In genomic region chr10:31101123-31101522, GRCh38 we compare ENCODE assay signal across 8 cellular contexts.
DNase-seq lines count a peak whose midpoint lies in the region; ATAC-seq, FAIRE-seq and TF ChIP-seq lines count a peak whose summit lies in the region.

No MANE protein-coding gene starts in this region.

- TF ChIP-seq CTCF in CD8-positive, alpha-beta T cell (IDR thresholded peaks at IDR 0.05) = no peak
- no peak for TF ChIP-seq CTCF in ascending aorta (IDR thresholded peaks at IDR 0.05)
- no peak for TF ChIP-seq CTCF in HepG2 (CRISPR knock-in tag; IDR thresholded peaks at IDR 0.05)
- TF ChIP-seq CTCF in glutamatergic neuron (IDR thresholded peaks at IDR 0.05; ENCODE audit: partially characterized antibody, unreplicated experiment) = no peak

- no peak overlapping the region for H3K4me3 Mint-ChIP-seq in CD8-positive, alpha-beta T cell
- no peak overlapping the region for H3K4me3 Mint-ChIP-seq in glutamatergic neuron (ENCODE audit: unreplicated experiment)

- H3K4me1 ChIP-seq in CD8-positive, alpha-beta T cell (ENCODE audit: insufficient read depth, low read length) = no peaks in the 10 kb centered on the region
- H3K4me1 ChIP-seq in ascending aorta = peaks cover 0 to 8% of the 10 kb centered on the region in 2 donors
- H3K4me1 ChIP-seq in HepG2 (ENCODE audit: insufficient read depth, low read length) = no peaks in the 10 kb centered on the region

- no peaks in the 10 kb centered on the region for H4K20me1 ChIP-seq in HepG2 (ENCODE audit: insufficient read depth, low read length)

- H3K27ac ChIP-seq in CD8-positive, alpha-beta T cell (ENCODE audit: low read depth, low read length) = no peak overlapping the region
- H3K27ac ChIP-seq in ascending aorta (peak overlapping the region; percentile 22 to 52), HepG2 (ENCODE audit: extremely low read length, insufficient read depth, low read length) (no peak overlapping the region)

- no TSS peak for BruUV-seq in HepG2 (replicated peaks; lab: Mats Ljungman, UMichigan)

- TF ChIP-seq EP300 in HepG2 (IDR thresholded peaks at IDR 0.05; ENCODE audit: low read depth in 2 of 2, low read length in 2 of 2) = no peak
- TF ChIP-seq EP300 in HepG2 (CRISPR knock-in tag; IDR thresholded peaks at IDR 0.05; ENCODE audit: borderline replicate concordance) = no peak

- H3K4me2 ChIP-seq in HepG2 (ENCODE audit: low read depth, low read length) = no peak overlapping the region

- H3K79me2 ChIP-seq in HepG2 (ENCODE audit: insufficient read depth, low read length) = no peaks in the 10 kb centered on the region

- 13% methylated on average over 3 of the region's 4 CpGs for WGBS in HepG2 (ENCODE audit: low lambda C conversion rate)

- in situ Hi-C loops in HepG2 (cut with HindIII; ENCODE audit: extremely low pct_ligation_motif_present, low pct_unique_long_range_greater_than_20kb) = no loop called here

- no peaks in the 10 kb centered on the region for H3K9me3 Mint-ChIP-seq in CD8-positive, alpha-beta T cell
- H3K9me3 Mint-ChIP-seq in glutamatergic neuron (ENCODE audit: unreplicated experiment) = peaks cover 9% of the 10 kb centered on the region

- peaks cover 9% of the 10 kb centered on the region for H3K4me1 Mint-ChIP-seq in CD8-positive, alpha-beta T cell (ENCODE audit: low read depth)
- H3K4me1 Mint-ChIP-seq in glutamatergic neuron (ENCODE audit: low read depth, unreplicated experiment) = peaks cover 31% of the 10 kb centered on the region

- no peaks in the 10 kb centered on the region for H3K27me3 Mint-ChIP-seq in CD8-positive, alpha-beta T cell (ENCODE audit: low read depth)
- H3K27me3 Mint-ChIP-seq in glutamatergic neuron (ENCODE audit: unreplicated experiment) = peaks cover 11% of the 10 kb centered on the region

- TF ChIP-seq POLR2A in H54 (IDR thresholded peaks at IDR 0.05; ENCODE audit: low read depth, low read length) (no peak), HepG2 (IDR thresholded peaks at IDR 0.05; ENCODE audit: insufficient read depth in 1 of 2, low read depth in 2 of 2, low read length in 2 of 2) (no peak)

- CTCF ChIA-PET in CD8-positive, alpha-beta T cell (lab: Charles Lee) = interaction anchor here (0.7 to 2.3 kb wide), 2 partner anchors 17 to 35 kb away, joined by 3 to 6 read pairs; no protein-coding TSS in a partner anchor
- CTCF ChIA-PET in HepG2 (lab: Yijun Ruan, JAX; ENCODE audit: low intra/inter-chr PET ratio, low total read pairs) = no interaction called here

- no peak overlapping the region for H3K27ac Mint-ChIP-seq in CD8-positive, alpha-beta T cell
- no peak overlapping the region for H3K27ac Mint-ChIP-seq in glutamatergic neuron (ENCODE audit: unreplicated experiment)

- H3K27me3 ChIP-seq in CD8-positive, alpha-beta T cell (ENCODE audit: insufficient read depth, low read length) = no peaks in the 10 kb centered on the region
- H3K27me3 ChIP-seq in ascending aorta = no peaks in the 10 kb centered on the region
- peaks cover 0 to 15% of the 10 kb centered on the region in 2 experiments for H3K27me3 ChIP-seq in HepG2 (ENCODE audit: control insufficient read depth in 1 of 2, insufficient read depth in 2 of 2, low read length in 2 of 2)

- ATAC-seq in CD8-positive, alpha-beta T cell = peak; percentile 75
- ATAC-seq in GM21526 (IDR thresholded peaks at IDR 0.05; ENCODE audit: low FRiP score, unreplicated experiment) (no peak), HepG2 (no peak)

- no peak for TF ChIP-seq RAD21 in HepG2 (CRISPR knock-in tag; IDR thresholded peaks at IDR 0.05)

- H3K9ac ChIP-seq in HepG2 (ENCODE audit: insufficient read depth, low read depth, low read length) = no peak overlapping the region

- no peak overlapping the region for H3K4me3 ChIP-seq in CD8-positive, alpha-beta T cell (ENCODE audit: low read depth, low read length)
- no peak overlapping the region for H3K4me3 ChIP-seq in ascending aorta
- H3K4me3 ChIP-seq in HepG2 (replicated peaks in 1 of 3; ENCODE audit: insufficient read depth in 1 of 3, low read depth in 2 of 3, low read length in 3 of 3) = no peak overlapping the region

- H3K9me3 ChIP-seq in CD8-positive, alpha-beta T cell (ENCODE audit: low read length) = no peaks in the 10 kb centered on the region
- no peaks in the 10 kb centered on the region for H3K9me3 ChIP-seq in ascending aorta
- H3K9me3 ChIP-seq in HepG2 (ENCODE audit: low read length) = no peaks in the 10 kb centered on the region

- H2AFZ ChIP-seq in HepG2 (ENCODE audit: low read length) = no peak overlapping the region

- FAIRE-seq in H54 (lab: Jason Lieb, UNC) = peak; percentile 87
- no peak for FAIRE-seq in HepG2 (lab: Jason Lieb, UNC)

- H3K36me3 ChIP-seq in CD8-positive, alpha-beta T cell (ENCODE audit: insufficient read depth, low read length) = no peaks in the 10 kb centered on the region
- no peaks in the 10 kb centered on the region for H3K36me3 ChIP-seq in ascending aorta
- H3K36me3 ChIP-seq in HepG2 (replicated peaks in 1 of 2; ENCODE audit: control insufficient read depth in 1 of 2, insufficient read depth in 2 of 2, low read length in 2 of 2) = no peaks in the 10 kb centered on the region

- POLR2A ChIA-PET in CD8-positive, alpha-beta T cell (lab: Charles Lee) = no interaction called here
- POLR2A ChIA-PET in HepG2 (lab: Yijun Ruan, JAX) = no interaction called here

- DNase-seq in CD8-positive, alpha-beta T cell = peak in 5 of 7 experiments; percentile 7 to 55 (median 39)
- DNase-seq in H54 (ENCODE audit: insufficient read length, low spot score) (peak; percentile 69), RKO (ENCODE audit: low spot score) (peak; percentile 72), ascending aorta (ENCODE audit: low spot score in 2 of 2) (peak; percentile 25 to 73), HepG2 (ENCODE audit: low spot score) (no peak), glutamatergic neuron (no peak)
- peak; percentile 43 to 57 for DNase-seq in stimulated activated CD4-positive, alpha-beta T cell treated with anti-CD3 and anti-CD28 coated beads, Interleukin-12 subunit alpha, Interleukin-12 subunit beta, amount 100 ng/mL, for 24 hours (ENCODE audit: low read depth in 2 of 2)

- intact Hi-C loops in CD8-positive, alpha-beta T cell (cut with DNase I, micrococcal nuclease) = no loop called here
- intact Hi-C loops in ascending aorta (cut with DNase I) (no loop called here), HepG2 (cut with micrococcal nuclease; ENCODE audit: unreplicated experiment) (no loop called here)

- H3K36me3 Mint-ChIP-seq in CD8-positive, alpha-beta T cell = no peaks in the 10 kb centered on the region
- H3K36me3 Mint-ChIP-seq in glutamatergic neuron (ENCODE audit: unreplicated experiment) = no peaks in the 10 kb centered on the region

TF ChIP-seq in HepG2, 621 proteins besides CTCF, POLR2A, EP300 and RAD21 (continues in another document):
- no peak for TF ChIP-seq ZNF510 (CRISPR knock-in tag; IDR thresholded peaks at IDR 0.05; ENCODE audit: low read depth)
- TF ChIP-seq, protein P1, sequence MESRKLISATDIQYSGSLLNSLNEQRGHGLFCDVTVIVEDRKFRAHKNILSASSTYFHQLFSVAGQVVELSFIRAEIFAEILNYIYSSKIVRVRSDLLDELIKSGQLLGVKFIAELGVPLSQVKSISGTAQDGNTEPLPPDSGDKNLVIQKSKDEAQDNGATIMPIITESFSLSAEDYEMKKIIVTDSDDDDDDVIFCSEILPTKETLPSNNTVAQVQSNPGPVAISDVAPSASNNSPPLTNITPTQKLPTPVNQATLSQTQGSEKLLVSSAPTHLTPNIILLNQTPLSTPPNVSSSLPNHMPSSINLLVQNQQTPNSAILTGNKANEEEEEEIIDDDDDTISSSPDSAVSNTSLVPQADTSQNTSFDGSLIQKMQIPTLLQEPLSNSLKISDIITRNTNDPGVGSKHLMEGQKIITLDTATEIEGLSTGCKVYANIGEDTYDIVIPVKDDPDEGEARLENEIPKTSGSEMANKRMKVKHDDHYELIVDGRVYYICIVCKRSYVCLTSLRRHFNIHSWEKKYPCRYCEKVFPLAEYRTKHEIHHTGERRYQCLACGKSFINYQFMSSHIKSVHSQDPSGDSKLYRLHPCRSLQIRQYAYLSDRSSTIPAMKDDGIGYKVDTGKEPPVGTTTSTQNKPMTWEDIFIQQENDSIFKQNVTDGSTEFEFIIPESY (CRISPR knock-in tag; IDR thresholded peaks at IDR 0.05) = no peak
- TF ChIP-seq IRF1 (CRISPR knock-in tag; IDR thresholded peaks at IDR 0.05; ENCODE audit: low read depth) = no peak
- TF ChIP-seq ZNF75D (CRISPR knock-in tag; IDR thresholded peaks at IDR 0.05; ENCODE audit: borderline replicate concordance) = no peak
- TF ChIP-seq CC2D1A (CRISPR knock-in tag; IDR thresholded peaks at IDR 0.05) = no peak
- TF ChIP-seq PHF8 (CRISPR knock-in tag; IDR thresholded peaks at IDR 0.05) = no peak
- no peak for TF ChIP-seq ZNF652 (CRISPR knock-in tag; IDR thresholded peaks at IDR 0.05; ENCODE audit: borderline replicate concordance, low read depth)
- TF ChIP-seq CHD2 (IDR thresholded peaks at IDR 0.05; ENCODE audit: low read depth, low read length) = no peak
- no peak for TF ChIP-seq ZBTB46 (CRISPR knock-in tag; IDR thresholded peaks at IDR 0.05; ENCODE audit: borderline replicate concordance)
- TF ChIP-seq POLR2G (IDR thresholded peaks at IDR 0.05; ENCODE audit: low read depth, low read length) = no peak
- no peak for TF ChIP-seq CENPX (CRISPR knock-in tag; IDR thresholded peaks at IDR 0.05)
- TF ChIP-seq ZNF367 (CRISPR knock-in tag; IDR thresholded peaks at IDR 0.05; ENCODE audit: borderline replicate concordance) = no peak
- TF ChIP-seq ELF1 (CRISPR knock-in tag; IDR thresholded peaks at IDR 0.05) = no peak
- TF ChIP-seq ZNF891 (CRISPR knock-in tag; IDR thresholded peaks at IDR 0.05) = no peak
- no peak for TF ChIP-seq TEAD2 (CRISPR knock-in tag; IDR thresholded peaks at IDR 0.05)
- no peak for TF ChIP-seq MIXL1 (CRISPR knock-in tag; IDR thresholded peaks at IDR 0.05)

Comparison
In these comparisons a context has a peak if more than half of its experiments do, and no peak if none do; other contexts are left out.
1. DNase-seq: peak in CD8-positive, alpha-beta T cell (5 of 7), H54 (single experiment), RKO (single experiment), ascending aorta (2 of 2) and stimulated activated CD4-positive, alpha-beta T cell treated with anti-CD3 and anti-CD28 coated beads, Interleukin-12 subunit alpha, Interleukin-12 subunit beta, amount 100 ng/mL, for 24 hours (2 of 2); none in HepG2 (single experiment) and glutamatergic neuron (single experiment).
2. H3K27ac ChIP-seq: peak in ascending aorta (2 of 2); none in CD8-positive, alpha-beta T cell (single experiment) and HepG2 (single experiment).